9 cellular contexts compared by ENCODE assay signal in genomic region chr10:12241810-12242529, GRCh38. TPM values are rescaled to one million over a fixed set of nuclear protein-coding genes. Genes with fewer than 3 reads are reported as not detected.
DNase-seq lines count a peak whose midpoint lies in the region; ATAC-seq, FAIRE-seq and TF ChIP-seq lines count a peak whose summit lies in the region.
"Had no signal": no experiment of that assay in that cellular context is flagged by ENCODE, and none has a peak within 500 bp of the region (broad histone marks: within the 10 kb centered on the region; RNA-seq: fewer than 3 reads in every experiment).

No MANE protein-coding gene starts in this region.

- H3K4me3 ChIP-seq in fibroblast of lung (replicated peaks in 1 of 4; ENCODE audit: control extremely low read depth in 1 of 4, insufficient read depth in 1 of 4, low read depth in 3 of 4, low read length in 4 of 4) (no peak overlapping the region), spleen (peak overlapping the region in 1 of 8 donors; percentile 55)

- DNase-seq in GM13977 (ENCODE audit: low spot score) (peak; percentile 69), RWPE1 (ENCODE audit: low spot score) (peak; percentile 50), fibroblast of lung (ENCODE audit: low read depth in 2 of 2) (peak in 1 of 2 donors; percentile 35), spleen (no peak), HuH-7.5 (ENCODE audit: low spot score) (no peak), GM19238 (ENCODE audit: insufficient read length, low spot score) (no peak), urothelium cell line (ENCODE audit: low spot score) (no peak)
- DNase-seq: NCI-H1694 treated with DMSO at 0.1 percent for 48 hours had no signal

- POLR2A ChIA-PET in RWPE1 (lab: Yijun Ruan, JAX; ENCODE audit: low non-redundant PET), result interaction anchor here (0.6 kb wide), 1 partner anchor 48 kb away, joined by 5 read pairs; no protein-coding TSS in a partner anchor

- TF ChIP-seq CTCF in GM13977 (IDR thresholded peaks at IDR 0.05; ENCODE audit: extremely low read depth, insufficient read depth, missing control alignments) (no peak), RWPE1 (conservative IDR thresholded peaks at IDR 0.05; ENCODE audit: low read depth) (no peak), fibroblast of lung (conservative IDR thresholded peaks at IDR 0.05 in 1 of 2, IDR thresholded peaks at IDR 0.05 in 1 of 2; ENCODE audit: low read depth in 1 of 2, low read length in 2 of 2) (no peak), spleen (IDR thresholded peaks at IDR 0.05 in 8 of 11, conservative IDR thresholded peaks at IDR 0.05 in 3 of 11) (no peak)

- H3K9me3 ChIP-seq in fibroblast of lung (ENCODE audit: control insufficient read depth, insufficient read depth, low read depth, low read length) (no peaks in the 10 kb centered on the region), spleen (no peaks in the 10 kb centered on the region)

- no peak overlapping the region for H3K9ac ChIP-seq in fibroblast of lung (ENCODE audit: insufficient read depth, low read length)

- no peak for TF ChIP-seq POLR2A in spleen (IDR thresholded peaks at IDR 0.05)

- peaks cover 16% of the 10 kb centered on the region for H3K36me3 ChIP-seq in fibroblast of lung (ENCODE audit: control insufficient read depth, insufficient read depth, low read length)
- peaks cover 3 to 74% (median 44%) of the 10 kb centered on the region in 6 donors for H3K36me3 ChIP-seq in spleen

- H3K4me1 ChIP-seq in fibroblast of lung (ENCODE audit: control insufficient read depth, extremely low read depth, insufficient read depth, low read length), result no peaks in the 10 kb centered on the region
- H3K4me1 ChIP-seq in spleen, result peaks cover 9 to 63% (median 45%) of the 10 kb centered on the region in 6 donors

- intact Hi-C loops in spleen (cut with DNase I; ENCODE audit: low total_unique reads), result no loop called here

- no peaks in the 10 kb centered on the region for H4K20me1 ChIP-seq in fibroblast of lung (ENCODE audit: control insufficient read depth, extremely low read depth, insufficient read depth, low read length)

- in situ Hi-C loops in GM13977 (cut with MboI; ENCODE audit: low pct_unique_long_range_greater_than_20kb, low sequenced_read_pairs, unreplicated experiment), result no loop called here

- no peaks in the 10 kb centered on the region for H3K79me2 ChIP-seq in fibroblast of lung (ENCODE audit: control insufficient read depth, insufficient read depth, low read length)

- CTCF ChIA-PET in RWPE1 (lab: Yijun Ruan, JAX), result interaction anchor here (0.7 kb wide), 1 partner anchor 102 kb away, joined by 4 read pairs; no protein-coding TSS in a partner anchor

- FAIRE-seq in urothelium cell line (lab: Jason Lieb, UNC), result no peak

- ATAC-seq in HG03457 (IDR thresholded peaks at IDR 0.05; ENCODE audit: unreplicated experiment), result no peak

- H3K27ac ChIP-seq in RWPE1, result peak overlapping the region; percentile 74
- peak overlapping the region; percentile 5 for H3K27ac ChIP-seq in fibroblast of lung (ENCODE audit: insufficient read depth, low read length)
- H3K27ac ChIP-seq in spleen, result peak overlapping the region; percentile 31 to 95 (median 87)

- H3K4me2 ChIP-seq in fibroblast of lung (ENCODE audit: extremely low read depth, insufficient read depth, low read length), result no peak overlapping the region

- no peaks in the 10 kb centered on the region for H3K27me3 ChIP-seq in fibroblast of lung (ENCODE audit: control insufficient read depth, insufficient read depth, low read length)
- no peaks in the 10 kb centered on the region for H3K27me3 ChIP-seq in spleen (replicated peaks in 1 of 7)

- 49 to 64% (median 54%) methylated on average over 19 of the region's 19 CpGs for WGBS in spleen, 5 donors

- H2AFZ ChIP-seq in fibroblast of lung (ENCODE audit: low read length), result no peak overlapping the region

RNA-seq across cellular contexts. Expression of gene CDC123, which starts 46.0 kb away (rescaled TPM):
- 138 and 144 TPM in 2 replicates for total RNA-seq in fibroblast of lung
- 172 and 225 TPM in 2 replicates for polyA plus RNA-seq in fibroblast of lung
- 105 and 137 TPM in 2 replicates for polyA plus RNA-seq in fibroblast of lung (2012)
- polyA minus RNA-seq in fibroblast of lung (ENCODE audit: low replicate concordance), result 91.7 and 180 TPM in 2 replicates
- 10 to 100 TPM; 52.7 to 93.8 (median 67.8) TPM for total RNA-seq in spleen
- 10 to 100 TPM; 38.8 to 54.6 (median 47.1) TPM for polyA plus RNA-seq in spleen

RNA-seq across cellular contexts. Expression of gene NUDT5, which starts 46.3 kb away (rescaled TPM):
- total RNA-seq in fibroblast of lung (58.0 and 58.8 TPM in 2 replicates), spleen (10 to 100 TPM; 33.5 to 63.4 (median 44.7) TPM)
- polyA plus RNA-seq in fibroblast of lung (69.4 and 89.1 TPM in 2 replicates), spleen (10 to 100 TPM; 32.5 to 44.3 (median 36.9) TPM)
- polyA plus RNA-seq in fibroblast of lung (2012), result 69.9 and 81.6 TPM in 2 replicates
- 8.9 and 17.5 TPM in 2 replicates for polyA minus RNA-seq in fibroblast of lung (ENCODE audit: low replicate concordance)

Comparison
In these comparisons a context has a peak if more than half of its experiments do, and no peak if none do; other contexts are left out.
1. DNase-seq: peak in GM13977 (single experiment) and RWPE1 (single experiment); none in spleen (single experiment), HuH-7.5 (single experiment), GM19238 (single experiment) and urothelium cell line (single experiment).
2. H3K27ac ChIP-seq: peak in every context shown above with its lines; median percentile 87 in spleen; 74 in RWPE1; 5 in fibroblast of lung.